8 cellular contexts compared by ENCODE assay signal in the genomic region with DNA sequence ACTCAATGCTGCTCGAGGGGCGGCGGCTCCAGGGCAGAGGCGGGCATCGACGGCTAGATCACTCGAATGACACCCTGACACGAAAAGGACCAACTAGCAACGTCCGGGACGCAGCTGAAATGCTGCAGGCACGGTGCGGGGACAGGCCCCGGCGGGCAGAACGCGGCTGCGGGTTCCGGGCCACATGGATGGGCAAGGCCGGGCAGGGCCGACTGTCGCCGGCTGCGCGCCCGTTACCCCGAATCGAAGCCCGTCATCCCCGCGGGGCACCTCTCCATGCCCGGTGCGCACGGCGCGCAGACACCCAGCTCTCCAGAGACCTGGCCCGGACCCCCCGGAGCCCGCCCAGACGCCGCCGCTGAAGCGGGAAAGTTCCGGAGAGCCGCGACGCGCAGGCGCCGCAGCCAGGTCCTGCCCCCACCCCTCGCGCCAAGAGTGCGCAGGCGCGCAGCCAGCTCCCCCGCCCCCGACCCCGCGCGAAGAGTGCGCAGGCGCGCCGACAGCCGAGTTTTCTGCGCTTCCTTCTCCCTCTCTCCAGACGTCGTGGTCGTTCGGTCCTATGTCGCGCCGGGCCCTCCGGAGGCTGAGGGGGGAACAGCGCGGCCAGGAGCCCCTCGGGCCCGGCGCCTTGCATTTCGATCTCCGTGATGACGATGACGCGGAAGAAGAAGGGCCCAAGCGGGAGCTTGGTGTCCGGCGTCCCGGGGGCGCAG. TPM values are rescaled to one million over a fixed set of nuclear protein-coding genes. Genes with fewer than 3 reads are reported as not detected.
DNase-seq lines count a peak whose midpoint lies in the region; ATAC-seq, FAIRE-seq and TF ChIP-seq lines count a peak whose summit lies in the region.

A gene with protein sequence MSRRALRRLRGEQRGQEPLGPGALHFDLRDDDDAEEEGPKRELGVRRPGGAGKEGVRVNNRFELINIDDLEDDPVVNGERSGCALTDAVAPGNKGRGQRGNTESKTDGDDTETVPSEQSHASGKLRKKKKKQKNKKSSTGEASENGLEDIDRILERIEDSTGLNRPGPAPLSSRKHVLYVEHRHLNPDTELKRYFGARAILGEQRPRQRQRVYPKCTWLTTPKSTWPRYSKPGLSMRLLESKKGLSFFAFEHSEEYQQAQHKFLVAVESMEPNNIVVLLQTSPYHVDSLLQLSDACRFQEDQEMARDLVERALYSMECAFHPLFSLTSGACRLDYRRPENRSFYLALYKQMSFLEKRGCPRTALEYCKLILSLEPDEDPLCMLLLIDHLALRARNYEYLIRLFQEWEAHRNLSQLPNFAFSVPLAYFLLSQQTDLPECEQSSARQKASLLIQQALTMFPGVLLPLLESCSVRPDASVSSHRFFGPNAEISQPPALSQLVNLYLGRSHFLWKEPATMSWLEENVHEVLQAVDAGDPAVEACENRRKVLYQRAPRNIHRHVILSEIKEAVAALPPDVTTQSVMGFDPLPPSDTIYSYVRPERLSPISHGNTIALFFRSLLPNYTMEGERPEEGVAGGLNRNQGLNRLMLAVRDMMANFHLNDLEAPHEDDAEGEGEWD (plus strand): TSS at position 484 of the 713 bp plus-strand sequence. CDS start 76 bp downstream, at position 560.

- intact Hi-C loops in activated B cell treated with CpG ODN at 0.5 μM for 24 hours (cut with micrococcal nuclease): loop anchor here (1.0 to 5.0 kb wide), 4 partner anchors 9 to 311 kb away; a partner anchor contains a TSS

- TF ChIP-seq EP300 in A549 (IDR thresholded peaks at IDR 0.05): no peak

- peak within 1 kb of the TSS; percentile 95 for H3K4me2 ChIP-seq in A549

- POLR2A ChIA-PET in A549 (lab: Yijun Ruan, JAX): interaction anchor here (0.5 to 3.0 kb wide), 30 partner anchors 8 to 282 kb away, joined by 3 to 34 read pairs (median 4); a partner anchor contains a TSS
- POLR2A ChIA-PET in activated B cell treated with CpG ODN at 0.5 μM for 24 hours (lab: Charles Lee): interaction anchor here (0.5 to 2.7 kb wide), 38 partner anchors 11 to 1136 kb away, joined by 3 to 51 read pairs (median 4); a partner anchor contains a TSS

- H3K9me3 Mint-ChIP-seq in activated B cell treated with CpG ODN at 0.5 μM for 24 hours: no peaks in the 10 kb centered on the region
- H3K9me3 Mint-ChIP-seq in immature natural killer cell: no peaks in the 10 kb centered on the region

- peak; percentile 72 for ATAC-seq in A549
- ATAC-seq in GM18861 (IDR thresholded peaks at IDR 0.05; ENCODE audit: unreplicated experiment): peak; percentile 31
- ATAC-seq in HG03103 (IDR thresholded peaks at IDR 0.05; ENCODE audit: low read depth, unreplicated experiment): peak; percentile 32
- peak; percentile 23 for ATAC-seq in activated B cell treated with CpG ODN at 0.5 μM for 24 hours (ENCODE audit: low read depth)

- H3K27me3 Mint-ChIP-seq in activated B cell treated with CpG ODN at 0.5 μM for 24 hours (no peaks in the 10 kb centered on the region), immature natural killer cell (ENCODE audit: low read depth in 3 of 3) (peaks cover 18 to 27% (median 23%) of the 10 kb centered on the region in 3 donors)

- H3K4me3 Mint-ChIP-seq in activated B cell treated with CpG ODN at 0.5 μM for 24 hours (peak within 1 kb of the TSS; percentile 93), immature natural killer cell (peak within 1 kb of the TSS; percentile 89 to 96 (median 93))

- H3K9me3 ChIP-seq in A549: peaks cover 3% of the 10 kb centered on the region; the same call in 2 of the 3 replicates

- H3K36me3 Mint-ChIP-seq in activated B cell treated with CpG ODN at 0.5 μM for 24 hours (ENCODE audit: low read depth) (peaks cover 20% of the 10 kb centered on the region), immature natural killer cell (peaks cover 5 to 14% (median 6%) of the 10 kb centered on the region in 3 donors)

- peaks cover 7% of the 10 kb centered on the region for H3K36me3 ChIP-seq in bronchial epithelial cell (ENCODE audit: control insufficient read depth, insufficient read depth, low read length)

- H3K4me1 Mint-ChIP-seq in activated B cell treated with CpG ODN at 0.5 μM for 24 hours (peaks cover 17% of the 10 kb centered on the region), immature natural killer cell (peaks cover 23 to 26% of the 10 kb centered on the region in 2 donors)

- H3K27me3 ChIP-seq in bronchial epithelial cell (ENCODE audit: control insufficient read depth, insufficient read depth, low read length): no peaks in the 10 kb centered on the region

- H3K4me1 ChIP-seq in A549: peaks cover 12% of the 10 kb centered on the region; the same call in 1 of the 3 replicates

- DNase-seq in A549 (ENCODE audit: low read depth in 1 of 2, low spot score in 1 of 2) (peak; percentile 73 to 91), NCI-H2196 treated with DMSO at 0.1 percent for 48 hours (lab: John Stamatoyannopoulos, UW; ENCODE audit: unreplicated experiment) (peak; percentile 32), activated B cell treated with CpG ODN at 0.5 μM for 24 hours (peak; percentile 82), bronchial epithelial cell (ENCODE audit: low read depth) (peak; percentile 57), immature natural killer cell (peak; percentile 83 to 88 (median 87)), smooth muscle cell of the brain vasculature (ENCODE audit: low read depth, low spot score) (peak; percentile 62)

- TF ChIP-seq CTCF in A549 (IDR thresholded peaks at IDR 0.05) (no peak), activated B cell treated with CpG ODN at 0.5 μM for 24 hours (IDR thresholded peaks at IDR 0.05) (no peak), bronchial epithelial cell (IDR thresholded peaks at IDR 0.05; ENCODE audit: insufficient read depth, low read length, severe bottlenecking) (no peak)

- WGBS in A549 (ENCODE audit: missing lambda C conversion rate): 0% methylated on average over 7 of the region's 89 CpGs

- no peak for FAIRE-seq in A549 (lab: Jason Lieb, UNC)
- FAIRE-seq in bronchial epithelial cell (lab: Jason Lieb, UNC): no peak

- peak; percentile 54 for TF ChIP-seq POLR2A in A549 (IDR thresholded peaks at IDR 0.05; ENCODE audit: low read length)

- CTCF ChIA-PET in A549 (lab: Yijun Ruan, JAX) (interaction anchor here (0.7 to 5.7 kb wide), 3 partner anchors 11 to 167 kb away, joined by 3 to 79 read pairs (median 3); no protein-coding TSS in a partner anchor), activated B cell treated with CpG ODN at 0.5 μM for 24 hours (lab: Charles Lee) (interaction anchor here (0.6 to 1.2 kb wide), 2 partner anchors 19 to 167 kb away, joined by 3 read pairs; no protein-coding TSS in a partner anchor)

- peak within 1 kb of the TSS; percentile 85 for H3K4me3 ChIP-seq in A549
- peak within 1 kb of the TSS; percentile 97 for H3K4me3 ChIP-seq in bronchial epithelial cell (ENCODE audit: low read depth, low read length)

- H3K27ac Mint-ChIP-seq in activated B cell treated with CpG ODN at 0.5 μM for 24 hours (peak within 1 kb of the TSS; percentile 97), immature natural killer cell (peak within 1 kb of the TSS; percentile 95 to 99 (median 98))

- no peak for TF ChIP-seq RAD21 in A549 (conservative IDR thresholded peaks at IDR 0.05 in 1 of 2, IDR thresholded peaks at IDR 0.05 in 1 of 2)

- peak within 1 kb of the TSS; percentile 96 to 99 for H3K27ac ChIP-seq in A549

TF ChIP-seq in A549, 52 proteins besides CTCF, POLR2A, EP300 and RAD21 (continues in another document):
- 0 out of 2 replicates have a peak, but pooled peaks have one; percentile 37 for TF ChIP-seq RNF2 (IDR thresholded peaks at IDR 0.05; ENCODE audit: borderline replicate concordance, low read depth)
- no peak for TF ChIP-seq MAFK (IDR thresholded peaks at IDR 0.05; ENCODE audit: partially characterized antibody)
- TF ChIP-seq CBX2 (IDR thresholded peaks at IDR 0.05; ENCODE audit: borderline replicate concordance, low read depth): no peak
- peak; percentile 42; the same call in 1 of the 2 replicates for TF ChIP-seq NPAS2 (CRISPR knock-in tag; IDR thresholded peaks at IDR 0.05; ENCODE audit: borderline replicate concordance)
- TF ChIP-seq, protein P1, sequence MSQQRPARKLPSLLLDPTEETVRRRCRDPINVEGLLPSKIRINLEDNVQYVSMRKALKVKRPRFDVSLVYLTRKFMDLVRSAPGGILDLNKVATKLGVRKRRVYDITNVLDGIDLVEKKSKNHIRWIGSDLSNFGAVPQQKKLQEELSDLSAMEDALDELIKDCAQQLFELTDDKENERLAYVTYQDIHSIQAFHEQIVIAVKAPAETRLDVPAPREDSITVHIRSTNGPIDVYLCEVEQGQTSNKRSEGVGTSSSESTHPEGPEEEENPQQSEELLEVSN (IDR thresholded peaks at IDR 0.05; ENCODE audit: borderline replicate concordance, low read depth): peak; percentile 97
- TF ChIP-seq RARB (CRISPR knock-in tag; IDR thresholded peaks at IDR 0.05): peak; percentile 49; the same call in 1 of the 2 replicates
- TF ChIP-seq SREBF2 (IDR thresholded peaks at IDR 0.05): no peak
- TF ChIP-seq, protein P2, sequence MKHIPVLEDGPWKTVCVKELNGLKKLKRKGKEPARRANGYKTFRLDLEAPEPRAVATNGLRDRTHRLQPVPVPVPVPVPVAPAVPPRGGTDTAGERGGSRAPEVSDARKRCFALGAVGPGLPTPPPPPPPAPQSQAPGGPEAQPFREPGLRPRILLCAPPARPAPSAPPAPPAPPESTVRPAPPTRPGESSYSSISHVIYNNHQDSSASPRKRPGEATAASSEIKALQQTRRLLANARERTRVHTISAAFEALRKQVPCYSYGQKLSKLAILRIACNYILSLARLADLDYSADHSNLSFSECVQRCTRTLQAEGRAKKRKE (CRISPR knock-in tag; IDR thresholded peaks at IDR 0.05; ENCODE audit: low read depth): peak; percentile 87
- peak; percentile 23 for TF ChIP-seq CHD2 (IDR thresholded peaks at IDR 0.05; ENCODE audit: low read length, partially characterized antibody)
- TF ChIP-seq POLR2AphosphoS2 (conservative IDR thresholded peaks at IDR 0.05; ENCODE audit: low read length): no peak

RNA-seq across cellular contexts. Expression of the gene that starts here (rescaled TPM):
- 80.4 and 125 TPM in 2 replicates for polyA plus RNA-seq in A549 (2011; rRNA removed)
- polyA plus RNA-seq in A549 (2012; cell fraction: cytosol; rRNA removed): 137 and 156 TPM in 2 replicates
- polyA plus RNA-seq in A549 (2012; cell fraction: nucleus; rRNA removed): 508 and 516 TPM in 2 replicates
- 116 to 125 TPM (median 122 TPM) in 3 replicates for polyA plus RNA-seq in A549 (2017; fragmentation: RNase III; extraction: RNeasy Plus Mini Kit Qiagen cat#74134 plus additional on column Dnase treatment)
- 77.0 and 79.2 TPM in 2 replicates for polyA minus RNA-seq in A549 (2011; rRNA and poly(A)+ RNA removed)
- total RNA-seq in activated B cell treated with CpG ODN at 0.5 μM for 24 hours: 256 and 273 TPM in 2 replicates
- total RNA-seq in bronchial epithelial cell: 69.5 and 140 TPM in 2 replicates
- polyA plus RNA-seq in immature natural killer cell: 100 to 1,000 TPM in 2 of 3 donors, 10 to 100 TPM in 1; 98.1 to 249 (median 131) TPM

Comparison
In these comparisons a context has a peak if more than half of its experiments do, and no peak if none do; other contexts are left out.
1. Peak in every context shown above with its lines: DNase-seq, ATAC-seq, H3K4me3 ChIP-seq and H3K27ac ChIP-seq.
2. DNase-seq: peak in every context shown above with its lines; median percentile 87 in immature natural killer cell; 82 in A549; 82 in activated B cell treated with CpG ODN at 0.5 μM for 24 hours; 62 in smooth muscle cell of the brain vasculature; 57 in bronchial epithelial cell; 32 in NCI-H2196 treated with DMSO at 0.1 percent for 48 hours.